Comparison of ENCODE assay signal across 21 cellular contexts in the genomic region with DNA sequence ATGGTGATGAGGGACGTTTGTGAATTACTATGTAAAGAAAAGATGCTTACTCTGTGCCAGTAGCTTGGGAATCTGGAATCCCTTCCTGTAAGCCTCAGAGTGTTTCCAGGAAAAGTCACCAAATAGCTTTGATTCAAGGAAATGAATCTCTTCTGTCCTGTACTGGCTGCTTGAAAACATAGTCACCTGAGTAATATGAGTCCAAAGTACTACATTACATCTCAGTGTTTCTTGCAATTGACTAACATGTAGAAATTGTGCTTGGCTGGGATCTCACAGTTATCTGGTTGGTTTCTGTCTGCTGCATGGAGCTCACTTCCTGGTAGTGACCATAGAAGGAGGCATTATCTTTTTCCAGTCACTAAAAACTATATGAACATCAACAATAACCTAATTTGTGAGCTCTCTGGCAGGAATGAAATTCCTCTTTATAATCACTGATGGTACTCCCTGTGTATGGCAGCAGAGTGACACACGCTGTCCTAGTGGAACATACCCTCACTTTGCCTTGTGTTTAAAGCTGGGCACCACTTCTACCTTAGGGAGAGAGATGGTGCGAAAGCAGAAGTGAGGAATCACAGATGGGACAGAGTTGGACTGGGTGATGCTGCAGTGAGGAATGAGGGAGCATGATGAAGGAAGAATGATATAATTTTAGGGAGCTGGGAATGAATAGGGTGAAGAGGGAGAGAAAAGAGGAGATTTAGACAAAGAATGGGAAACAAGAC.
DNase-seq lines count a peak whose midpoint lies in the region; ATAC-seq, FAIRE-seq and TF ChIP-seq lines count a peak whose summit lies in the region.
"Had no signal": no experiment of that assay in that cellular context is flagged by ENCODE, and none has a peak within 500 bp of the region (broad histone marks: within the 10 kb centered on the region; RNA-seq: fewer than 3 reads in every experiment).

No MANE protein-coding gene starts in this region.

- peak; percentile 42 for ATAC-seq in Right ventricle myocardium superior (ENCODE audit: poor library complexity)
- no peak for ATAC-seq in left cardiac atrium
- ATAC-seq in central memory CD8-positive, alpha-beta T cell (replicated peaks; ENCODE audit: extremely low read depth, poor library complexity, severe bottlenecking) = no peak
- ATAC-seq in HG02938 (IDR thresholded peaks at IDR 0.05; ENCODE audit: unreplicated experiment) = no peak

- H4K20me1 ChIP-seq in KMS-11 (ENCODE audit: insufficient read depth) = no peaks in the 10 kb centered on the region

- intact Hi-C loops in Right ventricle myocardium superior (cut with DNase I) = loop anchor here (10.0 kb wide), 1 partner anchor 117 kb away; no protein-coding TSS in a partner anchor
- intact Hi-C loops in left cardiac atrium (cut with DNase I) = no loop called here
- intact Hi-C loops in kidney (cut with DNase I) = no loop called here

- DNase-seq in Right ventricle myocardium superior = no peak
- DNase-seq in left cardiac atrium = no peak
- DNase-seq in central memory CD8-positive, alpha-beta T cell (ENCODE audit: low spot score in 2 of 2) = no peak
- DNase-seq in small intestine = peak; percentile 73
- DNase-seq in NCI-H2227 treated with DMSO at 0.1 percent for 48 hours (lab: John Stamatoyannopoulos, UW) = no peak
- no peak for DNase-seq in kidney
- DNase-seq: activated CD4-positive, alpha-beta T cell treated with anti-CD3 and anti-CD28 coated beads for 1 hour; GF-D8; heart right ventricle; Kasumi-1; NCI-H1105; NCI-H526 treated with DMSO at 0.1 percent for 48 hours; SIG-M5; stimulated activated CD8-positive, alpha-beta memory T cell treated with anti-CD3 and anti-CD28 coated beads, Interleukin-4, amount 100 ng/mL, for 48 hours; T1000 had no signal

- H3K9me3 ChIP-seq in small intestine (ENCODE audit: control insufficient read depth, low read depth) (no peaks in the 10 kb centered on the region), kidney (ENCODE audit: control insufficient read depth in 1 of 2, low read length in 2 of 2) (no peaks in the 10 kb centered on the region)
- H3K9me3 ChIP-seq: heart right ventricle, suprapubic skin had no signal

- no peak overlapping the region for H3K4me3 ChIP-seq in KMS-11 (IDR thresholded peaks at IDR 0.05; ENCODE audit: insufficient read depth, low read depth, low read length)
- no peak overlapping the region for H3K4me3 ChIP-seq in small intestine (ENCODE audit: low read depth in 1 of 2, low read length in 2 of 2)
- no peak overlapping the region for H3K4me3 ChIP-seq in kidney (ENCODE audit: low read length in 2 of 2)
- H3K4me3 ChIP-seq: heart right ventricle, smooth muscle cell, suprapubic skin had no signal

- peak overlapping the region; percentile 20 for H3K27ac Mint-ChIP-seq in central memory CD8-positive, alpha-beta T cell (ENCODE audit: low read depth)
- H3K27ac Mint-ChIP-seq: memory B cell had no signal

- H3K9ac ChIP-seq in KMS-11 (no peak overlapping the region), kidney (ENCODE audit: low read length in 2 of 2) (no peak overlapping the region)

- FAIRE-seq in small intestine (lab: Jason Lieb, UNC) (no peak), kidney (lab: Jason Lieb, UNC) (no peak)

- H3K27ac ChIP-seq in KMS-11 (no peak overlapping the region), small intestine (ENCODE audit: low read depth in 1 of 2, low read length in 1 of 2) (peak overlapping the region; percentile 5 to 76), kidney (ENCODE audit: low read depth in 2 of 2, low read length in 2 of 2) (peak overlapping the region in 1 of 2 donors; percentile 51)
- H3K27ac ChIP-seq: heart right ventricle, suprapubic skin had no signal

- peaks cover 58% of the 10 kb centered on the region for H3K4me1 ChIP-seq in KMS-11 (ENCODE audit: low read depth, poor library complexity, severe bottlenecking)
- H3K4me1 ChIP-seq in small intestine (ENCODE audit: control insufficient read depth in 2 of 2, insufficient read depth in 1 of 2, low read depth in 1 of 2, low read length in 1 of 2) = peaks cover 2 to 3% of the 10 kb centered on the region in 2 donors
- peaks cover 4 to 5% of the 10 kb centered on the region in 2 donors for H3K4me1 ChIP-seq in kidney (ENCODE audit: control insufficient read depth in 1 of 2, insufficient read depth in 1 of 2, low read depth in 1 of 2, low read length in 2 of 2)
- H3K4me1 ChIP-seq: suprapubic skin had no signal

- H3K4me1 Mint-ChIP-seq in central memory CD8-positive, alpha-beta T cell = peaks cover 12% of the 10 kb centered on the region
- H3K4me1 Mint-ChIP-seq: nephron had no signal

- no peak for TF ChIP-seq CTCF in KMS-11 (conservative IDR thresholded peaks at IDR 0.05; ENCODE audit: low read depth, low read length)
- no peak for TF ChIP-seq CTCF in kidney (IDR thresholded peaks at IDR 0.05; ENCODE audit: borderline replicate concordance, extremely low read depth, insufficient read depth)

- no peaks in the 10 kb centered on the region for H3K79me2 ChIP-seq in KMS-11 (ENCODE audit: insufficient read depth, low read depth)

- no peaks in the 10 kb centered on the region for H3K27me3 Mint-ChIP-seq in central memory CD8-positive, alpha-beta T cell

- no peaks in the 10 kb centered on the region for H3K9me3 Mint-ChIP-seq in central memory CD8-positive, alpha-beta T cell
- H3K9me3 Mint-ChIP-seq: memory B cell had no signal

- H3K4me3 Mint-ChIP-seq in central memory CD8-positive, alpha-beta T cell = no peak overlapping the region
- H3K4me3 Mint-ChIP-seq: memory B cell, nephron had no signal

- no peaks in the 10 kb centered on the region for H3K36me3 Mint-ChIP-seq in central memory CD8-positive, alpha-beta T cell (ENCODE audit: insufficient read depth)
- H3K36me3 Mint-ChIP-seq: memory B cell had no signal

- no peaks in the 10 kb centered on the region for H3K27me3 ChIP-seq in KMS-11 (ENCODE audit: insufficient read depth, low read depth)
- no peaks in the 10 kb centered on the region for H3K27me3 ChIP-seq in small intestine (ENCODE audit: control insufficient read depth in 2 of 2, insufficient read depth in 2 of 2, low read length in 2 of 2)
- H3K27me3 ChIP-seq: heart right ventricle, suprapubic skin had no signal

- H3K36me3 ChIP-seq in KMS-11 (ENCODE audit: insufficient read depth) = no peaks in the 10 kb centered on the region
- H3K36me3 ChIP-seq in small intestine (ENCODE audit: control insufficient read depth in 2 of 2, insufficient read depth in 2 of 2, low read length in 2 of 2) = no peaks in the 10 kb centered on the region
- peaks cover 0 to 4% of the 10 kb centered on the region in 2 donors for H3K36me3 ChIP-seq in kidney (ENCODE audit: control insufficient read depth in 1 of 2, insufficient read depth in 2 of 2, low read length in 2 of 2)
- H3K36me3 ChIP-seq: suprapubic skin had no signal

- H2AFZ ChIP-seq in KMS-11 (ENCODE audit: low read depth) = no peak overlapping the region

- H3K4me2 ChIP-seq in KMS-11 = peak overlapping the region; percentile 25
- H3K4me2 ChIP-seq: smooth muscle cell had no signal

- WGBS in small intestine, 3 donors = 58 to 64% (median 62%) methylated on average over 3 of the region's 3 CpGs
